ENCODE assay signal across 8 cellular contexts in the genomic region with DNA sequence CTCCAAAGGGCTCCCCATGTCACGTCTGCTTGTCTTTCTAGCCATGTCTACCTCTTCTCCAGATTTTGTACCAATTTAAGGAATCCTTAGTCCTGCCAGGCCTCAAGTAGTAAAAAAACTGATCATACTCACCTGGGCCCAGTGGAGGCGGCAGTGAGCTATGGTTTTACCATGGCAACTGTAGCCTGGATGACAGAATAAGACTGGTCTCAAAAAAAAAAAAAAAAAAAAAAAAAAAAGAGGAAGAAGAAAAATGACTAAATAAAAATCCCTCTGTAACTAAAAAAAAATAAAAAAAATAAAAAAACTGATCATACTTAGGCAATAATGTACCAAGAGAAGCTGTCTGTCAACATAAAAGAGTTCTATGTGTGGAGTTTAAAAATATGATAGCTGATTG.
DNase-seq lines count a peak whose midpoint lies in the region; ATAC-seq and TF ChIP-seq lines count a peak whose summit lies in the region.

No MANE protein-coding gene starts in this region.

- ATAC-seq in HG02763 (IDR thresholded peaks at IDR 0.05; ENCODE audit: unreplicated experiment): peak; percentile 96

- no peak overlapping the region for H3K4me3 ChIP-seq in epithelial cell of esophagus (ENCODE audit: low read length)

- peak; percentile 44 for TF ChIP-seq CTCF in epithelial cell of esophagus (IDR thresholded peaks at IDR 0.05; ENCODE audit: insufficient read depth, low read depth, low read length, missing control alignments)

- DNase-seq in activated T-cell treated with anti-CD3 and anti-CD28 coated beads, Interleukin-2, amount 50 U/mL, for 1 hour: peak; percentile 19
- no peak for DNase-seq in activated T-cell treated with anti-CD3 and anti-CD28 coated beads for 4 hours
- DNase-seq in NAMALWA (ENCODE audit: low spot score): peak; percentile 73
- DNase-seq in epithelial cell of esophagus (ENCODE audit: low read depth): peak; percentile 56
- DNase-seq in DMS153 treated with DMSO at 0.1 percent for 48 hours (lab: John Stamatoyannopoulos, UW; ENCODE audit: unreplicated experiment): no peak
- no peak for DNase-seq in Ammon's horn (ENCODE audit: low spot score)
- DNase-seq in COLO668 (lab: John Stamatoyannopoulos, UW; ENCODE audit: unreplicated experiment): no peak

Comparison
In these comparisons a context has a peak if more than half of its experiments do, and no peak if none do; other contexts are left out.
1. DNase-seq: peak in activated T-cell treated with anti-CD3 and anti-CD28 coated beads, Interleukin-2, amount 50 U/mL, for 1 hour (single experiment), NAMALWA (single experiment) and epithelial cell of esophagus (single experiment); none in activated T-cell treated with anti-CD3 and anti-CD28 coated beads for 4 hours (single experiment), DMS153 treated with DMSO at 0.1 percent for 48 hours (single experiment), Ammon's horn (single experiment) and COLO668 (single experiment).